In the genomic region with DNA sequence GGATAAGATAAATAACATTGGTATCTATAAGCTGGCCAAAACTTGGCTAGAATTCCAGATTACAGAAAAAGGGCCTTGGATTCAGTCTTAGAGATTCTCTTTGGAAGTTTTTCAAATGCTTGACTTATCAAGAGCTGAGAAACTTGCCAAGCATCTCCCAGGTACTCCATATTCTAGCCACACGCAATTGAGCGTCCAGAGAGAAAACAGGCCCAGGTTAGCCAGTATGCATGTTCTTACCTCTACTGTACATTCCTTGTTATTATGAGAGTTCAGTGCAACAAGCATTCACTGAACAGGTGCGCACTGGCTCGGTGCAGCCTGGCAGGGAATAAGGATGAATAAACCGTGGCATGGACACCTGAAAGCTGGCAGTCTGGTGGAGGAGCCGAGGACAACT, we compare ENCODE assay signal across 21 cellular contexts. TPM values are rescaled to one million over a fixed set of nuclear protein-coding genes. Genes with fewer than 3 reads are reported as not detected.
"Had no signal": no experiment of that assay in that cellular context is flagged by ENCODE, and none has a peak within 500 bp of the region (broad histone marks: within the 10 kb centered on the region; RNA-seq: fewer than 3 reads in every experiment).

No MANE protein-coding gene starts in this region.

- H3K27ac Mint-ChIP-seq: activated CD4-positive, alpha-beta T cell treated with anti-CD3 and anti-CD28 coated beads, Interleukin-2, amount 10 ng/mL, durations not matched to agents 24 days and 14 days; activated CD8-positive, alpha-beta T cell treated with anti-CD3 and anti-CD28 coated beads for 36 hours; activated naive CD4-positive, alpha-beta T cell treated with anti-CD3 and anti-CD28 coated beads, Interleukin-2, amount 10 ng/mL, durations not matched to agents 7 days and 5 days; activated naive CD8-positive, alpha-beta T cell treated with anti-CD3 and anti-CD28 coated beads, Interleukin-2, amount 50 U/mL, for 24 hours; stimulated activated memory B cell treated with anti-CD40 and anti-IgM and Interleukin-4, amounts not matched to agents 10 μg/mL and 1 μg/mL and 100 μg/mL, for 72 hours; T-helper 2 cell treated with Interferon-gamma antibody and Interleukin-4, amounts not matched to agents 5 μg/mL and 100 μg/mL, for 36 hours had no signal

- H3K4me3 Mint-ChIP-seq: activated CD4-positive, alpha-beta T cell treated with anti-CD3 and anti-CD28 coated beads, Interleukin-2, amount 10 ng/mL, durations not matched to agents 24 days and 14 days; activated CD8-positive, alpha-beta T cell treated with anti-CD3 and anti-CD28 coated beads for 36 hours; activated naive CD4-positive, alpha-beta T cell treated with anti-CD3 and anti-CD28 coated beads, Interleukin-2, amount 10 ng/mL, durations not matched to agents 7 days and 5 days; activated naive CD8-positive, alpha-beta T cell treated with anti-CD3 and anti-CD28 coated beads, Interleukin-2, amount 50 U/mL, for 24 hours; immature natural killer cell; naive thymus-derived CD8-positive, alpha-beta T cell; stimulated activated memory B cell treated with anti-CD40 and anti-IgM and Interleukin-4, amounts not matched to agents 10 μg/mL and 1 μg/mL and 100 μg/mL, for 72 hours; T-helper 2 cell treated with Interferon-gamma antibody and Interleukin-4, amounts not matched to agents 5 μg/mL and 100 μg/mL, for 36 hours had no signal

- H3K27me3 Mint-ChIP-seq: activated CD4-positive, alpha-beta T cell treated with anti-CD3 and anti-CD28 coated beads, Interleukin-2, amount 10 ng/mL, durations not matched to agents 24 days and 14 days; activated CD8-positive, alpha-beta T cell treated with anti-CD3 and anti-CD28 coated beads for 36 hours; activated naive CD4-positive, alpha-beta T cell treated with anti-CD3 and anti-CD28 coated beads, Interleukin-2, amount 10 ng/mL, durations not matched to agents 7 days and 5 days; activated naive CD8-positive, alpha-beta T cell treated with anti-CD3 and anti-CD28 coated beads, Interleukin-2, amount 50 U/mL, for 24 hours; naive thymus-derived CD8-positive, alpha-beta T cell; stimulated activated memory B cell treated with anti-CD40 and anti-IgM and Interleukin-4, amounts not matched to agents 10 μg/mL and 1 μg/mL and 100 μg/mL, for 72 hours had no signal

- H3K4me3 ChIP-seq: gastrocnemius medialis, heart left ventricle, pancreas, smooth muscle cell, testis had no signal

- H3K9me3 ChIP-seq: gastrocnemius medialis, heart left ventricle, pancreas, testis had no signal

- H3K27ac ChIP-seq: gastrocnemius medialis, heart left ventricle, pancreas had no signal

- H3K27me3 ChIP-seq: gastrocnemius medialis, heart left ventricle, pancreas, testis had no signal

- DNase-seq: activated CD4-positive, alpha-beta T cell treated with anti-CD3 and anti-CD28 coated beads, Interleukin-2, amount 10 ng/mL, durations not matched to agents 24 days and 14 days; activated CD8-positive, alpha-beta T cell treated with anti-CD3 and anti-CD28 coated beads for 36 hours; activated effector memory CD4-positive, alpha-beta T cell treated with Interleukin-2 at 50 U/mL for 16 hours; activated naive CD4-positive, alpha-beta T cell treated with anti-CD3 and anti-CD28 coated beads, Interleukin-2, amount 10 ng/mL, durations not matched to agents 7 days and 5 days; activated naive CD8-positive, alpha-beta T cell treated with anti-CD3 and anti-CD28 coated beads, Interleukin-2, amount 50 U/mL, for 24 hours; activated T-cell treated with anti-CD3 and anti-CD28 coated beads, Interleukin-2, amount 50 U/mL, for 1 hour; aorta; cerebellar nuclear complex; cortex of kidney; gastrocnemius medialis; heart left ventricle; immature natural killer cell; naive thymus-derived CD8-positive, alpha-beta T cell; pancreas; stimulated activated CD4-positive, alpha-beta T cell treated with anti-CD3 and anti-CD28 coated beads, Interleukin-4, amount 100 ng/mL, for 4 hours; testis had no signal

- ATAC-seq: activated CD8-positive, alpha-beta T cell treated with anti-CD3 and anti-CD28 coated beads for 36 hours; activated naive CD8-positive, alpha-beta T cell treated with anti-CD3 and anti-CD28 coated beads, Interleukin-2, amount 50 U/mL, for 24 hours; esophagus mucosa; gastrocnemius medialis; heart left ventricle; naive thymus-derived CD8-positive, alpha-beta T cell; sciatic nerve; stimulated activated memory B cell treated with anti-CD40 and anti-IgM and Interleukin-4, amounts not matched to agents 10 μg/mL and 1 μg/mL and 100 μg/mL, for 72 hours had no signal

- H3K4me1 ChIP-seq: gastrocnemius medialis, heart left ventricle, pancreas had no signal

- H3K4me1 Mint-ChIP-seq: activated CD4-positive, alpha-beta T cell treated with anti-CD3 and anti-CD28 coated beads, Interleukin-2, amount 10 ng/mL, durations not matched to agents 24 days and 14 days; activated naive CD4-positive, alpha-beta T cell treated with anti-CD3 and anti-CD28 coated beads, Interleukin-2, amount 10 ng/mL, durations not matched to agents 7 days and 5 days; activated naive CD8-positive, alpha-beta T cell treated with anti-CD3 and anti-CD28 coated beads, Interleukin-2, amount 50 U/mL, for 24 hours; immature natural killer cell had no signal

- H3K9me3 Mint-ChIP-seq: activated CD4-positive, alpha-beta T cell treated with anti-CD3 and anti-CD28 coated beads, Interleukin-2, amount 10 ng/mL, durations not matched to agents 24 days and 14 days; activated CD8-positive, alpha-beta T cell treated with anti-CD3 and anti-CD28 coated beads for 36 hours; activated naive CD4-positive, alpha-beta T cell treated with anti-CD3 and anti-CD28 coated beads, Interleukin-2, amount 10 ng/mL, durations not matched to agents 7 days and 5 days; activated naive CD8-positive, alpha-beta T cell treated with anti-CD3 and anti-CD28 coated beads, Interleukin-2, amount 50 U/mL, for 24 hours; immature natural killer cell; naive thymus-derived CD8-positive, alpha-beta T cell; stimulated activated memory B cell treated with anti-CD40 and anti-IgM and Interleukin-4, amounts not matched to agents 10 μg/mL and 1 μg/mL and 100 μg/mL, for 72 hours; T-helper 2 cell treated with Interferon-gamma antibody and Interleukin-4, amounts not matched to agents 5 μg/mL and 100 μg/mL, for 36 hours had no signal

RNA-seq across cellular contexts. Expression of gene CFAP61, which starts 13.7 kb away (rescaled TPM):
- total RNA-seq: activated CD4-positive, alpha-beta T cell treated with anti-CD3 and anti-CD28 coated beads, Interleukin-2, amount 10 ng/mL, durations not matched to agents 24 days and 14 days; activated CD8-positive, alpha-beta T cell treated with anti-CD3 and anti-CD28 coated beads for 36 hours; esophagus mucosa; naive thymus-derived CD8-positive, alpha-beta T cell; smooth muscle cell had no signal
